Comparison of ENCODE assay signal across 1 cellular context in genomic region chr18:79829136-79829854, GRCh38.
TF ChIP-seq lines count a peak whose summit lies in the region.

No MANE protein-coding gene starts in this region.

TF ChIP-seq in HepG2, 621 proteins besides CTCF, POLR2A, EP300 and RAD21:
- no peak for TF ChIP-seq ARID3A (IDR thresholded peaks at IDR 0.05; ENCODE audit: low read depth, low read length)
- no peak for TF ChIP-seq CREB1 (IDR thresholded peaks at IDR 0.05)
- no peak for TF ChIP-seq CREB1 (CRISPR knock-in tag; IDR thresholded peaks at IDR 0.05)
- TF ChIP-seq, protein P1, sequence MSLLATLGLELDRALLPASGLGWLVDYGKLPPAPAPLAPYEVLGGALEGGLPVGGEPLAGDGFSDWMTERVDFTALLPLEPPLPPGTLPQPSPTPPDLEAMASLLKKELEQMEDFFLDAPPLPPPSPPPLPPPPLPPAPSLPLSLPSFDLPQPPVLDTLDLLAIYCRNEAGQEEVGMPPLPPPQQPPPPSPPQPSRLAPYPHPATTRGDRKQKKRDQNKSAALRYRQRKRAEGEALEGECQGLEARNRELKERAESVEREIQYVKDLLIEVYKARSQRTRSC (CRISPR knock-in tag; IDR thresholded peaks at IDR 0.05; ENCODE audit: low read depth) = no peak
- no peak for TF ChIP-seq ZNF430 (CRISPR knock-in tag; IDR thresholded peaks at IDR 0.05)
- no peak for TF ChIP-seq IKZF4 (CRISPR knock-in tag; IDR thresholded peaks at IDR 0.05; ENCODE audit: borderline replicate concordance, low read depth, not compliant biosample characterization)
- TF ChIP-seq ZNF678 (CRISPR knock-in tag; IDR thresholded peaks at IDR 0.05) = no peak
- TF ChIP-seq NR2C2 (CRISPR knock-in tag; IDR thresholded peaks at IDR 0.05; ENCODE audit: borderline replicate concordance) = no peak
- TF ChIP-seq SMAD1 (CRISPR knock-in tag; IDR thresholded peaks at IDR 0.05; ENCODE audit: borderline replicate concordance, low read depth) = no peak
- no peak for TF ChIP-seq MEF2D (CRISPR knock-in tag; IDR thresholded peaks at IDR 0.05)
- no peak for TF ChIP-seq ZNF337 (CRISPR knock-in tag; IDR thresholded peaks at IDR 0.05; ENCODE audit: borderline replicate concordance, low read depth)
- TF ChIP-seq ZNF703 (CRISPR knock-in tag; IDR thresholded peaks at IDR 0.05; ENCODE audit: borderline replicate concordance) = no peak
- peak; percentile 40; the same call in 1 of the 2 replicates for TF ChIP-seq ATF7 (IDR thresholded peaks at IDR 0.05)
- TF ChIP-seq ATF7 (CRISPR knock-in tag; IDR thresholded peaks at IDR 0.05) = no peak
- no peak for TF ChIP-seq ZKSCAN8 (CRISPR knock-in tag; IDR thresholded peaks at IDR 0.05; ENCODE audit: borderline replicate concordance)
- no peak for TF ChIP-seq NPAS2 (CRISPR knock-in tag; IDR thresholded peaks at IDR 0.05; ENCODE audit: borderline replicate concordance)
- TF ChIP-seq, protein P2, sequence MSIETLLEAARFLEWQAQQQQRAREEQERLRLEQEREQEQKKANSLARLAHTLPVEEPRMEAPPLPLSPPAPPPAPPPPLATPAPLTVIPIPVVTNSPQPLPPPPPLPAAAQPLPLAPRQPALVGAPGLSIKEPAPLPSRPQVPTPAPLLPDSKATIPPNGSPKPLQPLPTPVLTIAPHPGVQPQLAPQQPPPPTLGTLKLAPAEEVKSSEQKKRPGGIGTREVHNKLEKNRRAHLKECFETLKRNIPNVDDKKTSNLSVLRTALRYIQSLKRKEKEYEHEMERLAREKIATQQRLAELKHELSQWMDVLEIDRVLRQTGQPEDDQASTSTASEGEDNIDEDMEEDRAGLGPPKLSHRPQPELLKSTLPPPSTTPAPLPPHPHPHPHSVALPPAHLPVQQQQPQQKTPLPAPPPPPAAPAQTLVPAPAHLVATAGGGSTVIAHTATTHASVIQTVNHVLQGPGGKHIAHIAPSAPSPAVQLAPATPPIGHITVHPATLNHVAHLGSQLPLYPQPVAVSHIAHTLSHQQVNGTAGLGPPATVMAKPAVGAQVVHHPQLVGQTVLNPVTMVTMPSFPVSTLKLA (IDR thresholded peaks at IDR 0.05) = peak; percentile 94
- TF ChIP-seq, protein P3, sequence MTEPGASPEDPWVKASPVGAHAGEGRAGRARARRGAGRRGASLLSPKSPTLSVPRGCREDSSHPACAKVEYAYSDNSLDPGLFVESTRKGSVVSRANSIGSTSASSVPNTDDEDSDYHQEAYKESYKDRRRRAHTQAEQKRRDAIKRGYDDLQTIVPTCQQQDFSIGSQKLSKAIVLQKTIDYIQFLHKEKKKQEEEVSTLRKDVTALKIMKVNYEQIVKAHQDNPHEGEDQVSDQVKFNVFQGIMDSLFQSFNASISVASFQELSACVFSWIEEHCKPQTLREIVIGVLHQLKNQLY (CRISPR knock-in tag; IDR thresholded peaks at IDR 0.05) = no peak
